1 cellular context compared by ENCODE assay signal in genomic region chr3:16496408-16497222, GRCh38.
TF ChIP-seq lines count a peak whose summit lies in the region.

No MANE protein-coding gene starts in this region.

TF ChIP-seq in GM12878, 131 proteins besides CTCF, POLR2A, EP300 and RAD21 (continued from another document):
- no peak for TF ChIP-seq ATF3 (IDR thresholded peaks at IDR 0.05; ENCODE audit: borderline replicate concordance, extremely low read depth, low read depth, low read length)
- peak; percentile 62 for TF ChIP-seq EED (IDR thresholded peaks at IDR 0.05; ENCODE audit: low read depth)
- peak; percentile 87 for TF ChIP-seq POU2F2 (IDR thresholded peaks at IDR 0.05; ENCODE audit: borderline replicate concordance, low read depth, low read length)
- peak; percentile 36; the same call in 1 of the 2 replicates for TF ChIP-seq ATF7 (IDR thresholded peaks at IDR 0.05; ENCODE audit: low read depth)
- TF ChIP-seq IKZF2 (IDR thresholded peaks at IDR 0.05) = peak; percentile 44 to 64; a peak in 3 of 4 replicates
- 0 out of 4 replicates have a peak, but pooled peaks of 1 of the 2 experiments have one; percentile 40 for TF ChIP-seq ETV6 (conservative IDR thresholded peaks at IDR 0.05 in 1 of 2, IDR thresholded peaks at IDR 0.05 in 1 of 2; ENCODE audit: borderline replicate concordance in 1 of 2, low read depth in 1 of 2)
- no peak for TF ChIP-seq WRNIP1 (IDR thresholded peaks at IDR 0.05; ENCODE audit: borderline replicate concordance, low read depth, low read length)
- no peak for TF ChIP-seq NR2C1 (IDR thresholded peaks at IDR 0.05)
- no peak for TF ChIP-seq EGR1 (IDR thresholded peaks at IDR 0.05; ENCODE audit: borderline replicate concordance in 1 of 2, low read depth in 2 of 2, low read length in 2 of 2)
- 0 out of 2 replicates have a peak, but pooled peaks have one; percentile 10 for TF ChIP-seq CREM (IDR thresholded peaks at IDR 0.05; ENCODE audit: low read depth)
- no peak for TF ChIP-seq MYB (IDR thresholded peaks at IDR 0.05; ENCODE audit: borderline replicate concordance, low read depth, low read length)
- TF ChIP-seq IKZF1 (conservative IDR thresholded peaks at IDR 0.05) = peak; percentile 44; the same call in 1 of the 2 replicates
- TF ChIP-seq HDGF (IDR thresholded peaks at IDR 0.05) = 0 out of 2 replicates have a peak, but pooled peaks have one; percentile 16
- no peak for TF ChIP-seq CBX3 (IDR thresholded peaks at IDR 0.05; ENCODE audit: borderline replicate concordance, low read depth)
- peak; percentile 37 for TF ChIP-seq NFIC (IDR thresholded peaks at IDR 0.05; ENCODE audit: low read depth, low read length)
- TF ChIP-seq RB1 (IDR thresholded peaks at IDR 0.05; ENCODE audit: borderline replicate concordance) = no peak
